In genomic region chr2:17517481-17518211, GRCh38 we compare ENCODE assay signal across 9 cellular contexts. TPM values are rescaled to one million over a fixed set of nuclear protein-coding genes. Genes with fewer than 3 reads are reported as not detected.
DNase-seq lines count a peak whose midpoint lies in the region; ATAC-seq and TF ChIP-seq lines count a peak whose summit lies in the region.
"Had no signal": no experiment of that assay in that cellular context is flagged by ENCODE, and none has a peak within 500 bp of the region (broad histone marks: within the 10 kb centered on the region; RNA-seq: fewer than 3 reads in every experiment).

No MANE protein-coding gene starts in this region.

- H3K4me1 ChIP-seq in cardiac muscle cell (ENCODE audit: low read depth) (peaks cover 20% of the 10 kb centered on the region), KMS-11 (ENCODE audit: low read depth, poor library complexity, severe bottlenecking) (peaks cover 12% of the 10 kb centered on the region), gastrocnemius medialis (peaks cover 0 to 4% of the 10 kb centered on the region in 2 donors)

- TF ChIP-seq CTCF in cardiac muscle cell (IDR thresholded peaks at IDR 0.05; ENCODE audit: low read depth, low read length) (no peak), KMS-11 (conservative IDR thresholded peaks at IDR 0.05; ENCODE audit: low read depth, low read length) (no peak), gastrocnemius medialis (IDR thresholded peaks at IDR 0.05 in 4 of 5, conservative IDR thresholded peaks at IDR 0.05 in 1 of 5) (no peak)

- peak overlapping the region; percentile 94 for H3K27ac ChIP-seq in cardiac muscle cell
- H3K27ac ChIP-seq in KMS-11 = peak overlapping the region; percentile 63
- peak overlapping the region; percentile 80 to 85 (median 84) for H3K27ac ChIP-seq in gastrocnemius medialis

- ATAC-seq in Right ventricle myocardium inferior (no peak), gastrocnemius medialis (peak; percentile 15 to 52)
- no peak for ATAC-seq in activated CD8-positive, alpha-beta T cell treated with anti-CD3 and anti-CD28 coated beads, Interleukin-2, amount 10 ng/mL, durations not matched to agents 7 days and 5 days

- H3K4me2 ChIP-seq in KMS-11 = peak overlapping the region; percentile 81

- H3K9ac ChIP-seq in KMS-11 = peak overlapping the region; percentile 65

- no peaks in the 10 kb centered on the region for H3K79me2 ChIP-seq in KMS-11 (ENCODE audit: insufficient read depth, low read depth)

- no peaks in the 10 kb centered on the region for H3K27me3 ChIP-seq in cardiac muscle cell
- no peaks in the 10 kb centered on the region for H3K27me3 ChIP-seq in KMS-11 (ENCODE audit: insufficient read depth, low read depth)
- no peaks in the 10 kb centered on the region for H3K27me3 ChIP-seq in gastrocnemius medialis
- H3K27me3 ChIP-seq: adrenal gland had no signal

- peak overlapping the region; percentile 88 for H2AFZ ChIP-seq in KMS-11 (ENCODE audit: low read depth)

- H3K9me3 ChIP-seq in cardiac muscle cell (ENCODE audit: low read depth) (no peaks in the 10 kb centered on the region), gastrocnemius medialis (no peaks in the 10 kb centered on the region)
- H3K9me3 ChIP-seq: adrenal gland had no signal

- CTCF ChIA-PET in activated CD8-positive, alpha-beta T cell treated with anti-CD3 and anti-CD28 coated beads, Interleukin-2, amount 10 ng/mL, durations not matched to agents 7 days and 5 days (lab: Charles Lee) = no interaction called here

- POLR2A ChIA-PET in activated CD8-positive, alpha-beta T cell treated with anti-CD3 and anti-CD28 coated beads, Interleukin-2, amount 10 ng/mL, durations not matched to agents 7 days and 5 days (lab: Charles Lee) = no interaction called here

- H3K4me1 Mint-ChIP-seq in activated CD8-positive, alpha-beta T cell treated with anti-CD3 and anti-CD28 coated beads, Interleukin-2, amount 10 ng/mL, durations not matched to agents 7 days and 5 days (ENCODE audit: low read depth) = no peaks in the 10 kb centered on the region

- no peak overlapping the region for H3K27ac Mint-ChIP-seq in activated CD8-positive, alpha-beta T cell treated with anti-CD3 and anti-CD28 coated beads, Interleukin-2, amount 10 ng/mL, durations not matched to agents 7 days and 5 days

- in situ Hi-C loops in gastrocnemius medialis (cut with MboI; ENCODE audit: low sequenced_read_pairs in 4 of 4) = no loop called here

- no peak overlapping the region for H3K4me3 Mint-ChIP-seq in activated CD8-positive, alpha-beta T cell treated with anti-CD3 and anti-CD28 coated beads, Interleukin-2, amount 10 ng/mL, durations not matched to agents 7 days and 5 days

- no peak for TF ChIP-seq POLR2A in gastrocnemius medialis (IDR thresholded peaks at IDR 0.05)

- H4K20me1 ChIP-seq in KMS-11 (ENCODE audit: insufficient read depth) = no peaks in the 10 kb centered on the region

- H3K4me3 ChIP-seq in cardiac muscle cell (peak overlapping the region; percentile 32), KMS-11 (IDR thresholded peaks at IDR 0.05; ENCODE audit: insufficient read depth, low read depth, low read length) (peak overlapping the region; percentile 91), gastrocnemius medialis (peak overlapping the region; percentile 53 to 60 (median 57))

- H3K27me3 Mint-ChIP-seq in activated CD8-positive, alpha-beta T cell treated with anti-CD3 and anti-CD28 coated beads, Interleukin-2, amount 10 ng/mL, durations not matched to agents 7 days and 5 days (ENCODE audit: low read depth) = peaks cover 24% of the 10 kb centered on the region

- DNase-seq in cardiac muscle cell (ENCODE audit: low read depth in 1 of 2, low spot score in 1 of 2) (peak in 1 of 2 donors; percentile 57), Right ventricle myocardium inferior (ENCODE audit: missing footprints) (no peak), fibroblast of peridontal ligament (ENCODE audit: extremely low read depth) (peak; percentile 1), gastrocnemius medialis (no peak), dedifferentiated amniotic fluid mesenchymal stem cell (ENCODE audit: extremely low spot score) (no peak)
- no peak for DNase-seq in activated T-cell treated with anti-CD3 and anti-CD28 coated beads, Interleukin-2, amount 50 U/mL, for 48 hours
- DNase-seq in activated CD8-positive, alpha-beta T cell treated with anti-CD3 and anti-CD28 coated beads, Interleukin-2, amount 10 ng/mL, durations not matched to agents 7 days and 5 days = no peak

- H3K9me3 Mint-ChIP-seq in activated CD8-positive, alpha-beta T cell treated with anti-CD3 and anti-CD28 coated beads, Interleukin-2, amount 10 ng/mL, durations not matched to agents 7 days and 5 days (ENCODE audit: insufficient read depth) = no peaks in the 10 kb centered on the region

- intact Hi-C loops in Right ventricle myocardium inferior (cut with DNase I) (loop anchor here (2.0 to 5.0 kb wide), 2 partner anchors 21 to 60 kb away; no protein-coding TSS in a partner anchor), gastrocnemius medialis (cut with DNase I; ENCODE audit: low total_unique reads) (loop anchor here (1.0 to 5.0 kb wide), 2 partner anchors 22 to 790 kb away; no protein-coding TSS in a partner anchor)

- no peaks in the 10 kb centered on the region for H3K36me3 ChIP-seq in cardiac muscle cell
- H3K36me3 ChIP-seq in KMS-11 (ENCODE audit: insufficient read depth) = no peaks in the 10 kb centered on the region
- no peaks in the 10 kb centered on the region for H3K36me3 ChIP-seq in gastrocnemius medialis
- H3K36me3 ChIP-seq: adrenal gland had no signal

- H3K36me3 Mint-ChIP-seq in activated CD8-positive, alpha-beta T cell treated with anti-CD3 and anti-CD28 coated beads, Interleukin-2, amount 10 ng/mL, durations not matched to agents 7 days and 5 days (ENCODE audit: low read depth) = no peaks in the 10 kb centered on the region

RNA-seq across cellular contexts. Expression of gene RAD51AP2, which starts 0.6 kb away (rescaled TPM):
- total RNA-seq in cardiac muscle cell = 0.04 and 0.12 TPM in 2 replicates
- polyA plus RNA-seq in cardiac muscle cell = 0.10 TPM in 1 of 2 replicates, not detected in the other
- 0.11 TPM for total RNA-seq in Right ventricle myocardium inferior
- total RNA-seq in gastrocnemius medialis = not detected
- not detected for total RNA-seq in activated CD8-positive, alpha-beta T cell treated with anti-CD3 and anti-CD28 coated beads, Interleukin-2, amount 10 ng/mL, durations not matched to agents 7 days and 5 days

RNA-seq across cellular contexts. Expression of gene VSNL1, which starts 22.9 kb away (rescaled TPM):
- total RNA-seq in cardiac muscle cell = 3.9 and 4.1 TPM in 2 replicates
- polyA plus RNA-seq in cardiac muscle cell = 1.3 and 3.9 TPM in 2 replicates
- total RNA-seq in Right ventricle myocardium inferior = 10.4 TPM
- total RNA-seq in gastrocnemius medialis = not detected
- not detected for total RNA-seq in activated CD8-positive, alpha-beta T cell treated with anti-CD3 and anti-CD28 coated beads, Interleukin-2, amount 10 ng/mL, durations not matched to agents 7 days and 5 days

Comparison
In these comparisons a context has a peak if more than half of its experiments do, and no peak if none do; other contexts are left out.
1. H3K4me3 ChIP-seq: peak in every context shown above with its lines; median percentile 91 in KMS-11; 57 in gastrocnemius medialis; 32 in cardiac muscle cell.
2. ATAC-seq: peak in gastrocnemius medialis (2 of 2); none in Right ventricle myocardium inferior (single experiment) and activated CD8-positive, alpha-beta T cell treated with anti-CD3 and anti-CD28 coated beads, Interleukin-2, amount 10 ng/mL, durations not matched to agents 7 days and 5 days (single experiment).
3. Peak in every context shown above with its lines, with median percentiles within 50 percentile points of each other: H3K27ac ChIP-seq.